6 cellular contexts compared by ENCODE assay signal in the genomic region with DNA sequence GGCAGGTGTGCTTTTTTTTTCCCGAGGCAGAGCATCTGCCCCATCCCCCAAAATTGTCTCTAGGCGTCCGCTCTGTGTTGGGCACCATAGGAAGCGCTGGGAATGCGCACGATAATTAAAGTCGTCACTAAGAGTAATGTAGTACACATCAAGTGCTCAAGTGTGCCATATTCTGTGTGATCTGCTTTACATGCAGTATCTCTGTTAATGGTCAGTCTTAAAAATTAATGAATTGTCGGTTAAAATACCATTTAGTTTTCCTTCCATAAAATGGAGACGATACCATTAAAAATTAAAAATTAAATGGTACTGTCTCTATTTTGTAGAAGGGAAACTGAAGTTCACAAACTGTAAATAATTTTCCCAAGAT. TPM values are rescaled to one million over a fixed set of nuclear protein-coding genes. Genes with fewer than 3 reads are reported as not detected.
DNase-seq lines count a peak whose midpoint lies in the region; ATAC-seq and TF ChIP-seq lines count a peak whose summit lies in the region.

No MANE protein-coding gene starts in this region.

- no peak for DNase-seq in colonic mucosa
- no peak for DNase-seq in prostate gland (ENCODE audit: low spot score)
- no peak for DNase-seq in Kasumi-1 (lab: John Stamatoyannopoulos, UW)
- no peak for DNase-seq in SW480 (ENCODE audit: low spot score)

- WGBS in prostate gland: 14% methylated on average over 9 of the region's 9 CpGs

- TF ChIP-seq POLR2A in prostate gland (IDR thresholded peaks at IDR 0.05): no peak

- peak overlapping the region; percentile 60 to 93 for H3K9ac ChIP-seq in colonic mucosa (ENCODE audit: low read depth in 2 of 2, low read length in 2 of 2)

- no peaks in the 10 kb centered on the region for H3K9me3 ChIP-seq in colonic mucosa
- H3K9me3 ChIP-seq in prostate gland: no peaks in the 10 kb centered on the region

- H3K4me3 ChIP-seq in colonic mucosa: peak overlapping the region; percentile 95
- peak overlapping the region; percentile 89 to 91 for H3K4me3 ChIP-seq in prostate gland

- intact Hi-C loops in colonic mucosa (cut with DNase I): no loop called here
- intact Hi-C loops in prostate gland (cut with DNase I): no loop called here

- H3K4me1 ChIP-seq in colonic mucosa (no peaks in the 10 kb centered on the region), prostate gland (replicated peaks) (peaks cover 14% of the 10 kb centered on the region)

- no peak for TF ChIP-seq CTCF in colonic mucosa (IDR thresholded peaks at IDR 0.05)
- TF ChIP-seq CTCF in prostate gland (IDR thresholded peaks at IDR 0.05): no peak

- H3K27ac ChIP-seq in colonic mucosa: peak overlapping the region; percentile 95
- H3K27ac ChIP-seq in prostate gland: peak overlapping the region; percentile 90 to 91

- ATAC-seq in GM18511 (IDR thresholded peaks at IDR 0.05; ENCODE audit: unreplicated experiment) (peak; percentile 33), HG03135 (IDR thresholded peaks at IDR 0.05; ENCODE audit: unreplicated experiment) (peak; percentile 11)

- H3K36me3 ChIP-seq in colonic mucosa (no peaks in the 10 kb centered on the region), prostate gland (no peaks in the 10 kb centered on the region)

- no peaks in the 10 kb centered on the region for H3K27me3 ChIP-seq in colonic mucosa
- H3K27me3 ChIP-seq in prostate gland (replicated peaks; ENCODE audit: insufficient read depth): no peaks in the 10 kb centered on the region

RNA-seq across cellular contexts. Expression of a gene that starts 0.5 kb away (rescaled TPM):
- total RNA-seq in colonic mucosa: 100 to 1,000 TPM; 106 to 190 TPM
- 100 to 1,000 TPM; 101 to 105 TPM for total RNA-seq in prostate gland

RNA-seq across cellular contexts. Expression of a gene that starts 49.5 kb away (rescaled TPM):
- total RNA-seq in colonic mucosa (10 to 100 TPM; 33.3 to 34.2 TPM), prostate gland (10 to 100 TPM; 27.1 to 35.6 TPM)

RNA-seq across cellular contexts. Expression of a gene that starts 54.8 kb away (rescaled TPM):
- total RNA-seq in colonic mucosa (10 to 100 TPM in 1 of 2 donors, 1 to 10 TPM in 1; 8.4 to 11.1 TPM), prostate gland (10 to 100 TPM; 13.0 to 13.1 TPM)

RNA-seq across cellular contexts. Expression of a gene that starts 56.5 kb away (rescaled TPM):
- 1 to 10 TPM; 1.9 to 3.4 TPM for total RNA-seq in colonic mucosa
- 10 to 100 TPM in 1 of 2 donors, 1 to 10 TPM in 1; 8.7 to 13.2 TPM for total RNA-seq in prostate gland
